Comparison of ENCODE assay signal across 28 cellular contexts in genomic region chr20:61494763-61495595, GRCh38.
"Had no signal": no experiment of that assay in that cellular context is flagged by ENCODE, and none has a peak within 500 bp of the region (broad histone marks: within the 10 kb centered on the region; RNA-seq: fewer than 3 reads in every experiment).

No MANE protein-coding gene starts in this region.

- H3K27ac Mint-ChIP-seq: activated CD8-positive, alpha-beta T cell treated with anti-CD3 and anti-CD28 coated beads for 36 hours; activated naive CD4-positive, alpha-beta T cell treated with anti-CD3 and anti-CD28 coated beads, Interleukin-2, amount 10 ng/mL, durations not matched to agents 7 days and 5 days; activated naive CD8-positive, alpha-beta T cell treated with anti-CD3 and anti-CD28 coated beads for 36 hours; activated T-cell treated with anti-CD3 and anti-CD28 coated beads, Interleukin-2, amount 50 U/mL, for 72 hours; activated T-helper 2 cell treated with anti-CD3 and anti-CD28 coated beads, Interferon-gamma antibody, Interleukin-2, Interleukin-4, amounts not matched to agents 10 μg/mL and 5 μg/mL and 100 μg/mL, durations not matched to agents 14 hours and 24 hours and 36 hours had no signal

- H3K4me1 Mint-ChIP-seq: activated naive CD8-positive, alpha-beta T cell treated with anti-CD3 and anti-CD28 coated beads for 36 hours had no signal

- H3K27ac ChIP-seq: KMS-11, SJCRH30, VCaP had no signal

- H3K9ac ChIP-seq: KMS-11, SK-N-SH had no signal

- H3K9me3 Mint-ChIP-seq: activated CD8-positive, alpha-beta T cell treated with anti-CD3 and anti-CD28 coated beads for 36 hours; activated naive CD8-positive, alpha-beta T cell treated with anti-CD3 and anti-CD28 coated beads for 36 hours; activated T-helper 2 cell treated with anti-CD3 and anti-CD28 coated beads, Interferon-gamma antibody, Interleukin-2, Interleukin-4, amounts not matched to agents 10 μg/mL and 5 μg/mL and 100 μg/mL, durations not matched to agents 14 hours and 24 hours and 36 hours had no signal

- H3K4me2 ChIP-seq: KMS-11, SK-N-SH had no signal

- H3K4me3 ChIP-seq: MG63, SJCRH30 had no signal

- DNase-seq: activated CD4-positive, alpha-beta T cell treated with anti-CD3 and anti-CD28 coated beads for 4 hours; activated CD8-positive, alpha-beta memory T cell treated with anti-CD3 and anti-CD28 coated beads, Interleukin-2, amount 50 U/mL, for 4 hours; activated CD8-positive, alpha-beta T cell treated with anti-CD3 and anti-CD28 coated beads for 36 hours; activated gamma-delta T cell treated with Interleukin-2 at 50 U/mL for 16 hours; activated naive CD4-positive, alpha-beta T cell treated with anti-CD3 and anti-CD28 coated beads, Interleukin-2, amount 10 ng/mL, durations not matched to agents 7 days and 5 days; activated naive CD8-positive, alpha-beta T cell treated with anti-CD3 and anti-CD28 coated beads for 36 hours; activated T-cell treated with anti-CD3 and anti-CD28 coated beads, Interleukin-2, amount 50 U/mL, for 72 hours; caudate nucleus; MG63; MV-4-11; NCI-H1105; NCI-H1436; NCI-H1694 treated with DMSO at 0.1 percent for 48 hours; NCI-H2029 treated with DMSO at 0.1 percent for 48 hours; NCI-H446; NCI-H524 treated with DMSO at 0.1 percent for 48 hours; NCI-H748 treated with DMSO at 0.1 percent for 48 hours; OCI-M1; Right ventricle myocardium superior; RPMI8226; SJCRH30; SK-N-SH; T-helper 1 cell had no signal

- H3K9me2 ChIP-seq: SK-N-SH had no signal

- H3K4me1 ChIP-seq: SJCRH30 had no signal

- H3K36me3 ChIP-seq: MG63, SJCRH30 had no signal

- ATAC-seq: activated CD4-positive, CD25-positive, alpha-beta regulatory T cell treated with anti-CD3 and anti-CD28 coated beads, Interleukin-2, amount 50 U/mL, for 24 hours; activated CD8-positive, alpha-beta T cell treated with anti-CD3 and anti-CD28 coated beads for 36 hours; activated T-cell treated with anti-CD3 and anti-CD28 coated beads, Interleukin-2, amount 50 U/mL, for 72 hours; Panc1 had no signal

- H3K27me3 Mint-ChIP-seq: activated CD8-positive, alpha-beta T cell treated with anti-CD3 and anti-CD28 coated beads for 36 hours; activated naive CD4-positive, alpha-beta T cell treated with anti-CD3 and anti-CD28 coated beads, Interleukin-2, amount 10 ng/mL, durations not matched to agents 7 days and 5 days; activated naive CD8-positive, alpha-beta T cell treated with anti-CD3 and anti-CD28 coated beads for 36 hours had no signal

- H3K4me3 Mint-ChIP-seq: activated CD8-positive, alpha-beta T cell treated with anti-CD3 and anti-CD28 coated beads for 36 hours; activated naive CD4-positive, alpha-beta T cell treated with anti-CD3 and anti-CD28 coated beads, Interleukin-2, amount 10 ng/mL, durations not matched to agents 7 days and 5 days; activated naive CD8-positive, alpha-beta T cell treated with anti-CD3 and anti-CD28 coated beads for 36 hours; activated T-cell treated with anti-CD3 and anti-CD28 coated beads, Interleukin-2, amount 50 U/mL, for 72 hours had no signal

- H3K27me3 ChIP-seq: MG63 had no signal

- H3K9me3 ChIP-seq: MG63, SK-N-SH had no signal

- H3K36me3 Mint-ChIP-seq: activated naive CD4-positive, alpha-beta T cell treated with anti-CD3 and anti-CD28 coated beads, Interleukin-2, amount 10 ng/mL, durations not matched to agents 7 days and 5 days; activated naive CD8-positive, alpha-beta T cell treated with anti-CD3 and anti-CD28 coated beads for 36 hours had no signal
